In genomic region chr3:54744291-54744690, GRCh38 we compare ENCODE assay signal across 8 cellular contexts.
"Had no signal": no experiment of that assay in that cellular context is flagged by ENCODE, and none has a peak within 500 bp of the region (broad histone marks: within the 10 kb centered on the region; RNA-seq: fewer than 3 reads in every experiment).

No MANE protein-coding gene starts in this region.

- ATAC-seq: GM12878 had no signal

- DNase-seq: GDM1, GF-D8 had no signal

- FAIRE-seq: G401.6, GM12878, GM12891, GM12892, GM18507, GM19239 had no signal

- H3K4me3 ChIP-seq: GM12878 had no signal
